ENCODE assay signal across 16 cellular contexts in the genomic region with DNA sequence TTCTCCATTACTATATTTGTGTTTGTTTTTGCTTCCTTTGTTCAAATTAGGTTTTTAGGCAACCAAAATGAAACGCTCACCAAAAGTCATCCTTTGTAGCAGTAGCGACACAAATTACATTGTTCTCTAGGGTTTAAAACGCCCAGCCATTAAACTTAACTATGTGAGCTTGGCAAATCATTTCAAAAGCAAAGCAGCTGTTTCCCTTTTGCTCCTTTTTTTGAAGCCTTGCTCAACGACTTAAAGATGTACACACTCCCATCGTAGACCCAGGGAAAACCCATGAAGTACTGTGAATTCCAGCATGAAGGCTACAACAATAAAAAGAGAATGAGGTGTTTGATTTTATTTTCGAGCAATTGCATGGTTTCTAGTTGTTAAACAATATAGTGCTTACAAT.
DNase-seq lines count a peak whose midpoint lies in the region; ATAC-seq and TF ChIP-seq lines count a peak whose summit lies in the region.
"Had no signal": no experiment of that assay in that cellular context is flagged by ENCODE, and none has a peak within 500 bp of the region (broad histone marks: within the 10 kb centered on the region; RNA-seq: fewer than 3 reads in every experiment).

No MANE protein-coding gene starts in this region.

- H2AFZ ChIP-seq in IMR-90 (replicated peaks; ENCODE audit: low read length, poor library complexity): no peak overlapping the region

- H2AK5ac ChIP-seq in IMR-90 (ENCODE audit: low read depth, low read length): no peak overlapping the region

- no peak overlapping the region for H2BK5ac ChIP-seq in IMR-90 (ENCODE audit: low read depth, low read length, poor library complexity, severe bottlenecking)

- H3K4me1 Mint-ChIP-seq in naive thymus-derived CD4-positive, alpha-beta T cell: peaks cover 0 to under 1% (median 0%) of the 10 kb centered on the region in 7 donors
- H3K4me1 Mint-ChIP-seq: B cell had no signal

- no peaks in the 10 kb centered on the region for H4K20me1 ChIP-seq in IMR-90 (ENCODE audit: insufficient read depth, low read length)

- intact Hi-C loops in IMR-90 (cut with micrococcal nuclease): loop anchor here (10.0 kb wide), 1 partner anchor 106 kb away; the partner anchor contains the start of gene RAP2A
- intact Hi-C loops in naive thymus-derived CD4-positive, alpha-beta T cell (cut with micrococcal nuclease): no loop called here

- no peak overlapping the region for H3K27ac Mint-ChIP-seq in naive thymus-derived CD4-positive, alpha-beta T cell
- H3K27ac Mint-ChIP-seq: B cell had no signal

- no TSS peak for BruUV-seq in IMR-90 (replicated peaks; lab: Mats Ljungman, UMichigan)

- H3K18ac ChIP-seq in IMR-90 (ENCODE audit: low read depth, low read length): no peak overlapping the region

- no peak overlapping the region for H3K56ac ChIP-seq in IMR-90 (ENCODE audit: extremely low read depth, insufficient read depth, low read length)

- no peak overlapping the region; the same call in 1 of the 2 replicates for H4K91ac ChIP-seq in IMR-90 (ENCODE audit: insufficient read depth, low read depth, low read length)

- no peak overlapping the region for H4K5ac ChIP-seq in IMR-90 (ENCODE audit: low read depth, low read length)

- no peak overlapping the region; the same call in 1 of the 2 replicates for H2BK20ac ChIP-seq in IMR-90 (ENCODE audit: low read depth, low read length)

- peak; percentile 24 for DNase-seq in NCI-H1105 treated with DMSO at 0.1 percent for 48 hours (lab: John Stamatoyannopoulos, UW)
- DNase-seq in NCI-H1105 (lab: John Stamatoyannopoulos, UW): no peak
- DNase-seq in IMR-90: peak; percentile 28
- DNase-seq in dermis blood vessel endothelial cell: peak; percentile 12
- peak; percentile 10 for DNase-seq in myocyte (ENCODE audit: low read depth)
- no peak for DNase-seq in activated CD4-positive, alpha-beta T cell treated with anti-CD3 and anti-CD28 coated beads, Interleukin-2, amount 50 U/mL, for 1 hour
- DNase-seq in naive thymus-derived CD4-positive, alpha-beta T cell: no peak
- DNase-seq in NCI-H446 treated with DMSO at 0.1 percent for 48 hours (lab: John Stamatoyannopoulos, UW): no peak
- DNase-seq: DND-41, NCI-H2107, NCI-H345, NCI-H526 had no signal

- no peak overlapping the region for H2AK9ac ChIP-seq in IMR-90 (replicated peaks; ENCODE audit: low read depth, low read length, poor library complexity)

- TF ChIP-seq POLR2A in IMR-90 (IDR thresholded peaks at IDR 0.05; ENCODE audit: low read depth, low read length): no peak

- no peaks in the 10 kb centered on the region for H3K36me3 Mint-ChIP-seq in naive thymus-derived CD4-positive, alpha-beta T cell

- H3K4ac ChIP-seq in IMR-90 (ENCODE audit: low read depth, low read length): no peak overlapping the region

- H3K14ac ChIP-seq in IMR-90 (replicated peaks; ENCODE audit: low read depth, low read length): no peak overlapping the region

- in situ Hi-C loops in IMR-90 (cut with MboI; ENCODE audit: low sequenced_read_pairs): no loop called here

- H3K27me3 Mint-ChIP-seq in naive thymus-derived CD4-positive, alpha-beta T cell: peaks cover 0 to 15% (median 11%) of the 10 kb centered on the region in 5 donors
- H3K27me3 Mint-ChIP-seq: B cell had no signal

- H3K4me2 ChIP-seq in IMR-90 (ENCODE audit: low read depth, low read length): no peak overlapping the region
- H3K4me2 ChIP-seq: KMS-11 had no signal

- no peaks in the 10 kb centered on the region for H3K36me3 ChIP-seq in IMR-90 (ENCODE audit: control insufficient read depth, insufficient read depth, low read length)
- H3K36me3 ChIP-seq in naive thymus-derived CD4-positive, alpha-beta T cell (ENCODE audit: control insufficient read depth in 2 of 3, insufficient read depth in 3 of 3, low read length in 3 of 3): no peaks in the 10 kb centered on the region

- ATAC-seq in IMR-90 (ENCODE audit: low read depth): no peak
- ATAC-seq in naive thymus-derived CD4-positive, alpha-beta T cell: no peak
- ATAC-seq: Right ventricle myocardium inferior had no signal

- no peaks in the 10 kb centered on the region for H3K9me3 ChIP-seq in IMR-90 (ENCODE audit: control insufficient read depth, insufficient read depth, low read length)
- no peaks in the 10 kb centered on the region for H3K9me3 ChIP-seq in naive thymus-derived CD4-positive, alpha-beta T cell (ENCODE audit: control insufficient read depth in 2 of 3, low read length in 3 of 3)

- no peaks in the 10 kb centered on the region for H3K27me3 ChIP-seq in IMR-90 (ENCODE audit: control insufficient read depth, insufficient read depth, low read length)
- H3K27me3 ChIP-seq in naive thymus-derived CD4-positive, alpha-beta T cell (ENCODE audit: control insufficient read depth in 2 of 2, insufficient read depth in 2 of 2, low read length in 2 of 2): no peaks in the 10 kb centered on the region

- H3K4me3 ChIP-seq in IMR-90 (ENCODE audit: insufficient read depth, low read depth, low read length): no peak overlapping the region
- H3K4me3 ChIP-seq in naive thymus-derived CD4-positive, alpha-beta T cell (ENCODE audit: low read length): no peak overlapping the region

- 0 out of 3 replicates have a peak overlapping the region, but pooled peaks have one; percentile 34 for H2BK15ac ChIP-seq in IMR-90 (ENCODE audit: low read depth, low read length)

- dilution Hi-C loops in IMR-90 (cut with HindIII; ENCODE audit: low sequenced_read_pairs, unreplicated experiment): no loop called here

- H3K27ac ChIP-seq in IMR-90 (ENCODE audit: insufficient read depth, low read length): no peak overlapping the region
- no peak overlapping the region for H3K27ac ChIP-seq in naive thymus-derived CD4-positive, alpha-beta T cell (ENCODE audit: low read depth, low read length)
- H3K27ac ChIP-seq: 22Rv1, KMS-11 had no signal

- H2BK120ac ChIP-seq in IMR-90 (ENCODE audit: low read depth, low read length): no peak overlapping the region

- H4K8ac ChIP-seq in IMR-90 (ENCODE audit: low read depth in 2 of 2, low read length in 2 of 2): no peak overlapping the region

- H3K23ac ChIP-seq in IMR-90 (ENCODE audit: low read depth, low read length): no peak overlapping the region

- POLR2A ChIA-PET in IMR-90 (lab: Charles Lee; ENCODE audit: unreplicated experiment): no interaction called here
- POLR2A ChIA-PET in naive thymus-derived CD4-positive, alpha-beta T cell (lab: Charles Lee): no interaction called here

- no peak for TF ChIP-seq CTCF in IMR-90 (conservative IDR thresholded peaks at IDR 0.05; ENCODE audit: low read depth, low read length)

- H3K9me3 Mint-ChIP-seq in naive thymus-derived CD4-positive, alpha-beta T cell: peaks cover 0 to 3% (median 0%) of the 10 kb centered on the region in 11 donors

- 21% methylated on average over 3 of the region's 6 CpGs; no CpG with 5 or more reads in 1 of the 2 experiments for WGBS in IMR-90 (ENCODE audit: extremely low coverage in 2 of 2, insufficient read length in 1 of 2), 2 experiments

- H3K4me1 ChIP-seq in IMR-90 (ENCODE audit: control insufficient read depth, insufficient read depth, low read length): peaks cover 23% of the 10 kb centered on the region
- H3K4me1 ChIP-seq in naive thymus-derived CD4-positive, alpha-beta T cell (ENCODE audit: control insufficient read depth in 2 of 2, insufficient read depth in 2 of 2, low read length in 2 of 2): no peaks in the 10 kb centered on the region

- CTCF ChIA-PET in IMR-90 (lab: Yijun Ruan, JAX): no interaction called here
- CTCF ChIA-PET in naive thymus-derived CD4-positive, alpha-beta T cell (lab: Charles Lee): no interaction called here

- H3K9me1 ChIP-seq in IMR-90 (ENCODE audit: insufficient read depth, low read length): peaks cover 6% of the 10 kb centered on the region; the same call in 1 of the 2 replicates

- no peak overlapping the region for H3K4me3 Mint-ChIP-seq in naive thymus-derived CD4-positive, alpha-beta T cell
- H3K4me3 Mint-ChIP-seq: B cell had no signal

- no peak for TF ChIP-seq RAD21 in IMR-90 (IDR thresholded peaks at IDR 0.05; ENCODE audit: low read length)

- no peaks in the 10 kb centered on the region for H3K79me1 ChIP-seq in IMR-90 (ENCODE audit: low read depth in 1 of 2, low read length in 2 of 2)

- H3K9ac ChIP-seq in IMR-90 (ENCODE audit: low read depth, low read length): no peak overlapping the region
- H3K9ac ChIP-seq: KMS-11 had no signal

TF ChIP-seq in IMR-90, 13 proteins besides CTCF, POLR2A, EP300 and RAD21:
- no peak for TF ChIP-seq CEBPB (IDR thresholded peaks at IDR 0.05; ENCODE audit: low read depth, low read length)
- TF ChIP-seq MAZ (IDR thresholded peaks at IDR 0.05; ENCODE audit: borderline replicate concordance, low read depth, low read length): no peak
- no peak for TF ChIP-seq SMC3 (IDR thresholded peaks at IDR 0.05; ENCODE audit: low read depth, low read length)
- no peak for TF ChIP-seq CHD1 (IDR thresholded peaks at IDR 0.05; ENCODE audit: low read depth, low read length)
- no peak for TF ChIP-seq RCOR1 (IDR thresholded peaks at IDR 0.05; ENCODE audit: insufficient replicate concordance, low read length)
- no peak for TF ChIP-seq ELK1 (IDR thresholded peaks at IDR 0.05; ENCODE audit: borderline replicate concordance, low read depth, low read length)
- no peak for TF ChIP-seq MXI1 (IDR thresholded peaks at IDR 0.05; ENCODE audit: borderline replicate concordance, low read depth, low read length)
- TF ChIP-seq, protein P1, sequence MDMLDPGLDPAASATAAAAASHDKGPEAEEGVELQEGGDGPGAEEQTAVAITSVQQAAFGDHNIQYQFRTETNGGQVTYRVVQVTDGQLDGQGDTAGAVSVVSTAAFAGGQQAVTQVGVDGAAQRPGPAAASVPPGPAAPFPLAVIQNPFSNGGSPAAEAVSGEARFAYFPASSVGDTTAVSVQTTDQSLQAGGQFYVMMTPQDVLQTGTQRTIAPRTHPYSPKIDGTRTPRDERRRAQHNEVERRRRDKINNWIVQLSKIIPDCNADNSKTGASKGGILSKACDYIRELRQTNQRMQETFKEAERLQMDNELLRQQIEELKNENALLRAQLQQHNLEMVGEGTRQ (IDR thresholded peaks at IDR 0.05; ENCODE audit: low read depth, low read length): no peak

Comparison
In these comparisons a context has a peak if more than half of its experiments do, and no peak if none do; other contexts are left out.
1. DNase-seq: peak in NCI-H1105 treated with DMSO at 0.1 percent for 48 hours (single experiment), IMR-90 (single experiment), dermis blood vessel endothelial cell (single experiment) and myocyte (single experiment); none in NCI-H1105 (single experiment), activated CD4-positive, alpha-beta T cell treated with anti-CD3 and anti-CD28 coated beads, Interleukin-2, amount 50 U/mL, for 1 hour (single experiment), naive thymus-derived CD4-positive, alpha-beta T cell (0 of 9) and NCI-H446 treated with DMSO at 0.1 percent for 48 hours (single experiment).